Comparison of ENCODE assay signal across 10 cellular contexts in the genomic region with DNA sequence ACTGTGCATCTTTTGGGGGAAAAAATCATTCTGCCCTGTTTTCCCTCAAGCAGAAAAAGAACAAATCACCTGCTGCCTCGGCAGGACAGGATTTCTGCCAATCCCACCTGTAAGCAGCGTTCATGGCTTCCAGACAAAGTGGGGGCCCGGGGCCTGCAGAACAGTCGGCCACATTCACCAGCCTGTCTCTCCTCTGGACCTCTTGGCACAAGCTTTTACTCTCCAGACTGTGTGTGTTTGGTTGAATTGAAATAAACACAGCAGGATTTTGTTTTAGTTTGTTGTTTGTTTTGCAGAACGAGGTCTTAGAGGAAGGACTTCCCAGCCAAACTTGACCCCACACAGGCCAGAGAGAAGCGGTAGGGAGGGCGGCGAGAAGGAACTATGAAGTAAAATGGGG. TPM values are rescaled to one million over a fixed set of nuclear protein-coding genes. Genes with fewer than 3 reads are reported as not detected.
DNase-seq lines count a peak whose midpoint lies in the region; ATAC-seq, FAIRE-seq and TF ChIP-seq lines count a peak whose summit lies in the region.
"Had no signal": no experiment of that assay in that cellular context is flagged by ENCODE, and none has a peak within 500 bp of the region (broad histone marks: within the 10 kb centered on the region; RNA-seq: fewer than 3 reads in every experiment).

No MANE protein-coding gene starts in this region.

- H3K4me1 Mint-ChIP-seq in astrocyte (ENCODE audit: low read depth, unreplicated experiment) (peaks cover 18% of the 10 kb centered on the region), progenitor cell of endocrine pancreas (ENCODE audit: low read depth) (peaks cover 13% of the 10 kb centered on the region)

- peak overlapping the region; percentile 8 for H3K27ac Mint-ChIP-seq in astrocyte (ENCODE audit: unreplicated experiment)
- H3K27ac Mint-ChIP-seq in progenitor cell of endocrine pancreas: peak overlapping the region; percentile 43

- H3K4me3 Mint-ChIP-seq in astrocyte (ENCODE audit: unreplicated experiment) (no peak overlapping the region), progenitor cell of endocrine pancreas (ENCODE audit: low read depth) (no peak overlapping the region)

- H3K36me3 ChIP-seq in BLaER1 (no peaks in the 10 kb centered on the region), astrocyte (ENCODE audit: insufficient read depth, low read length) (no peaks in the 10 kb centered on the region), kidney (ENCODE audit: control insufficient read depth in 1 of 2, insufficient read depth in 2 of 2, low read length in 2 of 2) (no peaks in the 10 kb centered on the region)

- no peak for ATAC-seq in GM19467 (IDR thresholded peaks at IDR 0.05; ENCODE audit: unreplicated experiment)
- no peak for ATAC-seq in GM19023 (IDR thresholded peaks at IDR 0.05; ENCODE audit: unreplicated experiment)

- TF ChIP-seq CTCF in astrocyte (IDR thresholded peaks at IDR 0.05; ENCODE audit: insufficient read depth, low read depth, low read length): no peak
- no peak for TF ChIP-seq CTCF in kidney (IDR thresholded peaks at IDR 0.05; ENCODE audit: borderline replicate concordance, extremely low read depth, insufficient read depth)
- no peak for TF ChIP-seq CTCF in progenitor cell of endocrine pancreas (IDR thresholded peaks at IDR 0.05; ENCODE audit: unreplicated experiment)

- intact Hi-C loops in kidney (cut with DNase I): no loop called here

- H3K4me3 ChIP-seq in BLaER1: peak overlapping the region; percentile 51; the same call in 1 of the 2 replicates
- no peak overlapping the region for H3K4me3 ChIP-seq in astrocyte (ENCODE audit: insufficient read depth, low read depth, low read length)
- H3K4me3 ChIP-seq in kidney (ENCODE audit: low read length in 2 of 2): no peak overlapping the region

- DNase-seq in astrocyte (ENCODE audit: low read depth) (no peak), kidney (no peak), progenitor cell of endocrine pancreas (ENCODE audit: low spot score, unreplicated experiment) (no peak), EL (no peak), GF-D8 (lab: John Stamatoyannopoulos, UW) (no peak)
- DNase-seq: activated effector memory CD4-positive, alpha-beta T cell treated with anti-CD3 and anti-CD28 coated beads, Interleukin-2, amount 50 U/mL, for 16 hours; NCI-H526 treated with DMSO at 0.1 percent for 48 hours had no signal

- H3K4me1 ChIP-seq in BLaER1 (peaks cover 85% of the 10 kb centered on the region), astrocyte (ENCODE audit: insufficient read depth, low read length) (peaks cover 9% of the 10 kb centered on the region), kidney (ENCODE audit: control insufficient read depth in 1 of 2, insufficient read depth in 1 of 2, low read depth in 1 of 2, low read length in 2 of 2) (peaks cover 0 to 9% of the 10 kb centered on the region in 2 donors)

- no peaks in the 10 kb centered on the region for H3K27me3 ChIP-seq in BLaER1
- no peaks in the 10 kb centered on the region for H3K27me3 ChIP-seq in astrocyte (ENCODE audit: insufficient read depth, low read length)

- H3K9me3 ChIP-seq in BLaER1: peaks cover 9% of the 10 kb centered on the region
- H3K9me3 ChIP-seq in astrocyte (ENCODE audit: insufficient read depth, low read depth, low read length): no peaks in the 10 kb centered on the region
- H3K9me3 ChIP-seq in kidney (ENCODE audit: control insufficient read depth in 1 of 2, low read length in 2 of 2): no peaks in the 10 kb centered on the region

- H3K27ac ChIP-seq in BLaER1: peak overlapping the region; percentile 87
- H3K27ac ChIP-seq in astrocyte (ENCODE audit: low read depth, low read length): no peak overlapping the region
- peak overlapping the region; percentile 65 to 87 for H3K27ac ChIP-seq in kidney (ENCODE audit: low read depth in 2 of 2, low read length in 2 of 2)

- H3K9me3 Mint-ChIP-seq in astrocyte (ENCODE audit: unreplicated experiment) (no peaks in the 10 kb centered on the region), progenitor cell of endocrine pancreas (ENCODE audit: low read depth) (no peaks in the 10 kb centered on the region)

- H3K36me3 Mint-ChIP-seq in astrocyte (ENCODE audit: low read depth, unreplicated experiment): no peaks in the 10 kb centered on the region
- H3K36me3 Mint-ChIP-seq in progenitor cell of endocrine pancreas (ENCODE audit: insufficient read depth): no peaks in the 10 kb centered on the region

- H3K27me3 Mint-ChIP-seq in astrocyte (ENCODE audit: low read depth, unreplicated experiment) (no peaks in the 10 kb centered on the region), progenitor cell of endocrine pancreas (no peaks in the 10 kb centered on the region)

- FAIRE-seq in astrocyte (lab: Jason Lieb, UNC) (no peak), kidney (lab: Jason Lieb, UNC) (no peak)

- H4K20me1 ChIP-seq in BLaER1: no peaks in the 10 kb centered on the region
- H4K20me1 ChIP-seq in astrocyte (ENCODE audit: insufficient read depth, low read length): no peaks in the 10 kb centered on the region

- H3K9ac ChIP-seq in BLaER1 (peak overlapping the region; percentile 71), astrocyte (ENCODE audit: low read length) (peak overlapping the region; percentile 9), kidney (ENCODE audit: low read length in 2 of 2) (peak overlapping the region in 1 of 2 donors; percentile 31)

- H3K4me2 ChIP-seq in BLaER1 (peak overlapping the region; percentile 85), astrocyte (ENCODE audit: low read length) (no peak overlapping the region)

- H3K79me2 ChIP-seq in astrocyte (ENCODE audit: insufficient read depth, low read length): no peaks in the 10 kb centered on the region

- H2AFZ ChIP-seq in astrocyte (ENCODE audit: low read depth, low read length): peak overlapping the region; percentile 76

RNA-seq across cellular contexts. Expression of a gene that starts 41.7 kb away (rescaled TPM):
- total RNA-seq in astrocyte (33.9 and 57.7 TPM in 2 replicates), kidney (116 TPM), progenitor cell of endocrine pancreas (73.7 and 88.8 TPM in 2 replicates)
- polyA plus RNA-seq in kidney (ENCODE audit: insufficient read depth, low read depth, low replicate concordance): 193 TPM
